Comparison of ENCODE assay signal across 8 cellular contexts in the genomic region with DNA sequence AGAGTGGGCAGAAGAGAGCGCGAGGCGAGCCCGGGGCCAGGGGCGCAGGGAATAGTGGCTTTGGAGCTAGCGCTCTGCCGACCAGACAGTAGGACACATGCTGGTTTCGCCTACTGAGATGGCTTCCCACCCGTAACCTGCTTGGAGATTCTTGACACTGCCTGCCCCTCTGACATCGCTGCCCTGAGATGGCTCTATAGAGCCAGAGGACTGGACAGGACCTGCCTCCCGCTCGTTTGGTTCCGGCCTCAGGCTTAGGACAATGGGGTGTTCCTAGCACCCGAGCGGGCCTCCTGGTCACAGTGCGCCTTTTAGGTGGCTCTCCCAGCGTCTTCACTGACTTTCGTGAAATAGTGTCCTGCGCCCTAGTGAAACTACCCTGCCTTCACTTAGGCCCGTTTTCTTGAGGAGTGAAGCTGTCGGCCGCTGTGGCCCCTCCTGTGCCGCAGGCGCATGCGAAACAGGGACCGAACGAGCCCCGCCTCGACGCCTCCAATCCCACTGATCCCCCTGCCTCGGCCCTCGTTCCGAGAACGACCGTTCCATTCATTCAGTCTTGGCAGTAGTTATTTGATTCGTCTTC. TPM values are rescaled to one million over a fixed set of nuclear protein-coding genes. Genes with fewer than 3 reads are reported as not detected.
DNase-seq lines count a peak whose midpoint lies in the region; TF ChIP-seq lines count a peak whose summit lies in the region.

No MANE protein-coding gene starts in this region.

- H3K36me3 ChIP-seq in A673 (ENCODE audit: insufficient read depth, low read length, poor library complexity, severe bottlenecking) (peaks cover 9% of the 10 kb centered on the region), mucosa of stomach (ENCODE audit: control insufficient read depth, insufficient read depth, low read length) (no peaks in the 10 kb centered on the region), tibial nerve (peaks cover 0 to 7% (median 0%) of the 10 kb centered on the region in 3 donors)

- H3K9ac ChIP-seq in mucosa of stomach (ENCODE audit: low read length), result peak overlapping the region; percentile 75

- TF ChIP-seq POLR2A in GM18951 (IDR thresholded peaks at IDR 0.05; ENCODE audit: extremely low read depth, insufficient read depth, insufficient read length), result peak; percentile 12
- TF ChIP-seq POLR2A in tibial nerve (IDR thresholded peaks at IDR 0.05), result no peak

- peak overlapping the region; percentile 69 for H3K4me3 ChIP-seq in A673 (ENCODE audit: low read depth, low read length, poor library complexity, severe bottlenecking)
- H3K4me3 ChIP-seq in epithelial cell of esophagus (ENCODE audit: low read length), result peak overlapping the region; percentile 79
- peak overlapping the region; percentile 38 for H3K4me3 ChIP-seq in mucosa of stomach (ENCODE audit: low read length)
- H3K4me3 ChIP-seq in tibial nerve, result peak overlapping the region; percentile 53 to 80 (median 62)

- in situ Hi-C loops in GM18951 (cut with MboI; ENCODE audit: low sequenced_read_pairs, unreplicated experiment), result no loop called here
- in situ Hi-C loops in GM13977 (cut with MboI; ENCODE audit: low pct_unique_long_range_greater_than_20kb, low sequenced_read_pairs, unreplicated experiment), result no loop called here

- H3K27me3 ChIP-seq in A673 (replicated peaks; ENCODE audit: insufficient read depth, low read depth, low read length, poor library complexity), result no peaks in the 10 kb centered on the region
- H3K27me3 ChIP-seq in mucosa of stomach (ENCODE audit: control insufficient read depth, insufficient read depth, low read length), result no peaks in the 10 kb centered on the region
- H3K27me3 ChIP-seq in tibial nerve, result no peaks in the 10 kb centered on the region

- H3K27ac ChIP-seq in A673 (ENCODE audit: low read depth, low read length, poor library complexity, severe bottlenecking) (peak overlapping the region; percentile 82), tibial nerve (peak overlapping the region; percentile 54 to 92 (median 83))

- BruUV-seq in A673 (replicated peaks; lab: Mats Ljungman, UMichigan), result TSS peak; percentile 53

- TF ChIP-seq EP300 in tibial nerve (IDR thresholded peaks at IDR 0.05), result no peak

- H3K4me1 ChIP-seq in A673 (ENCODE audit: insufficient read depth, low read length, poor library complexity, severe bottlenecking) (peaks cover 5% of the 10 kb centered on the region), mucosa of stomach (ENCODE audit: control insufficient read depth, insufficient read depth, low read length) (peaks cover 4% of the 10 kb centered on the region), tibial nerve (peaks cover 0 to 21% (median 0%) of the 10 kb centered on the region in 4 donors)

- TF ChIP-seq CTCF in A673 (conservative IDR thresholded peaks at IDR 0.05; ENCODE audit: low read depth, low read length), result no peak
- no peak for TF ChIP-seq CTCF in epithelial cell of esophagus (IDR thresholded peaks at IDR 0.05; ENCODE audit: insufficient read depth, low read depth, low read length, missing control alignments)
- no peak for TF ChIP-seq CTCF in tibial nerve (IDR thresholded peaks at IDR 0.05)
- TF ChIP-seq CTCF in GM13977 (IDR thresholded peaks at IDR 0.05; ENCODE audit: extremely low read depth, insufficient read depth, missing control alignments), result no peak

- H3K9me3 ChIP-seq in A673 (ENCODE audit: low read depth, low read length, poor library complexity, severe bottlenecking) (no peaks in the 10 kb centered on the region), mucosa of stomach (ENCODE audit: control insufficient read depth, low read length) (no peaks in the 10 kb centered on the region), tibial nerve (no peaks in the 10 kb centered on the region)

- CTCF ChIA-PET in A673 (lab: Charles Lee), result interaction anchor here (0.6 kb wide), 1 partner anchor 44 kb away, joined by 3 read pairs; no protein-coding TSS in a partner anchor

- WGBS in tibial nerve, 2 donors, result 0 to 54% methylated on average over 22 to 35 of the region's 36 CpGs

- peak; percentile 23 for DNase-seq in A673 (ENCODE audit: low spot score)
- DNase-seq in Kasumi-1 (lab: John Stamatoyannopoulos, UW), result peak; percentile 5 to 16
- DNase-seq in activated CD8-positive, alpha-beta memory T cell treated with anti-CD3 and anti-CD28 coated beads, Interleukin-2, amount 50 U/mL, for 48 hours, result peak; percentile 57
- DNase-seq in epithelial cell of esophagus (ENCODE audit: low read depth), result peak; percentile 19
- DNase-seq in tibial nerve (ENCODE audit: low spot score in 2 of 2), result no peak
- no peak for DNase-seq in GM13977 (ENCODE audit: low spot score)

- intact Hi-C loops in A673 (cut with micrococcal nuclease; ENCODE audit: unreplicated experiment), result loop anchor here (5.0 kb wide), 1 partner anchor 114 kb away; a partner anchor contains a TSS

- POLR2A ChIA-PET in A673 (lab: Charles Lee; ENCODE audit: low non-redundant PET), result interaction anchor here (0.6 kb wide), 1 partner anchor 113 kb away, joined by 3 read pairs; no protein-coding TSS in a partner anchor

RNA-seq across cellular contexts. Expression of a gene that starts 0.6 kb away (rescaled TPM):
- 30.3 and 38.5 TPM in 2 replicates for total RNA-seq in A673 (2021)
- total RNA-seq in tibial nerve, result 10 to 100 TPM; 49.6 to 75.6 (median 69.9) TPM

Comparison
In these comparisons a context has a peak if more than half of its experiments do, and no peak if none do; other contexts are left out.
1. DNase-seq: peak in A673 (single experiment), Kasumi-1 (2 of 2), activated CD8-positive, alpha-beta memory T cell treated with anti-CD3 and anti-CD28 coated beads, Interleukin-2, amount 50 U/mL, for 48 hours (single experiment) and epithelial cell of esophagus (single experiment); none in tibial nerve (0 of 2) and GM13977 (single experiment).
2. Peak in every context shown above with its lines, with median percentiles within 50 percentile points of each other: H3K4me3 ChIP-seq.